In the genomic region with DNA sequence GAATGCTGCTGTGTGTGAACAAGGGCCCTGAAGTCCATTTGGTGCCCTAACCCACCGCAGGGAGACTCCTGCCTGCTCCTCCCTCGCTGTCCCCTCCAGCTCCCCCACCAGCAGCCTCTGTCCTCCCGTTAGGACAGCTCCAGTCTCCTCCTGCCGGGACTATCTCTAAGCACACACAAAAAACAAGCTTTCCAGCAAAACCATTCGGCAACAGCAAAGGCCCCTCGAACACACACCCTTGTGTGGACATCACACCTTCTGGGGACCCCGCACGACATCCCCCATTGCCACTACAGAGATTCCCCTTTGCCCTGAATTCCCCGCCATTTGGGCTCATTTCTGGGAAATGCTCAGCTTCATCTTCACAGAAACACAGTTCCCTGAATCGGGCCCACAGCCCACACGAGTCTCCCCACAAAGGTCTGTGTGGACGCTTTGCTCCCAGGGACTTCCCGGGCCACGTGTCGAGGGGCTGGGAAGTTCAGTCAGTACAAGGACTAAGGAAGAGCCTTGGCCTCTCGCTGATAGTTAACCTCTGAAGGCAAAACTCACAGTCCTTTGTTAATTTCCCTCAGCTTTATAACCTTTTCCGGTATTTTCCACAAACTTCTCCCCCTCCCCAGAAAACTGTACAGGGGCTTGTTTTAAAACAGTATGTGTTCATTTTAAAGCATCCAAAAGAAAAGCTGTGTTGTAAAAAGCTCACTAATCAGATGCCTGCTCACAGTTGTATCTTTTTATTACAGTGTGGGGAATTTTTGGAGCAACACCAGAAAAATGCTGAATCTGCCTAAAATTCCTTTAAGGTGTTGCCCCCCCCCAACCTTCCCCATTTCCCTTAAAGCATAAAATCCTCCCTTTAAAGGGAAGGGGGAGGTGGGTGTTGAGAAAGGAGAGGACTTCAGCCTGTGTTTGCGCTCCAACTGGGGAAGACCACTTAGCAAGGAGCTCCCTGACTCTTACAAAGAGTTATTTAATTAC, we compare ENCODE assay signal across 1 cellular context.
TF ChIP-seq lines count a peak whose summit lies in the region.

No MANE protein-coding gene starts in this region.

TF ChIP-seq in GM12878, 131 proteins besides CTCF, POLR2A, EP300 and RAD21:
- TF ChIP-seq, protein P1, sequence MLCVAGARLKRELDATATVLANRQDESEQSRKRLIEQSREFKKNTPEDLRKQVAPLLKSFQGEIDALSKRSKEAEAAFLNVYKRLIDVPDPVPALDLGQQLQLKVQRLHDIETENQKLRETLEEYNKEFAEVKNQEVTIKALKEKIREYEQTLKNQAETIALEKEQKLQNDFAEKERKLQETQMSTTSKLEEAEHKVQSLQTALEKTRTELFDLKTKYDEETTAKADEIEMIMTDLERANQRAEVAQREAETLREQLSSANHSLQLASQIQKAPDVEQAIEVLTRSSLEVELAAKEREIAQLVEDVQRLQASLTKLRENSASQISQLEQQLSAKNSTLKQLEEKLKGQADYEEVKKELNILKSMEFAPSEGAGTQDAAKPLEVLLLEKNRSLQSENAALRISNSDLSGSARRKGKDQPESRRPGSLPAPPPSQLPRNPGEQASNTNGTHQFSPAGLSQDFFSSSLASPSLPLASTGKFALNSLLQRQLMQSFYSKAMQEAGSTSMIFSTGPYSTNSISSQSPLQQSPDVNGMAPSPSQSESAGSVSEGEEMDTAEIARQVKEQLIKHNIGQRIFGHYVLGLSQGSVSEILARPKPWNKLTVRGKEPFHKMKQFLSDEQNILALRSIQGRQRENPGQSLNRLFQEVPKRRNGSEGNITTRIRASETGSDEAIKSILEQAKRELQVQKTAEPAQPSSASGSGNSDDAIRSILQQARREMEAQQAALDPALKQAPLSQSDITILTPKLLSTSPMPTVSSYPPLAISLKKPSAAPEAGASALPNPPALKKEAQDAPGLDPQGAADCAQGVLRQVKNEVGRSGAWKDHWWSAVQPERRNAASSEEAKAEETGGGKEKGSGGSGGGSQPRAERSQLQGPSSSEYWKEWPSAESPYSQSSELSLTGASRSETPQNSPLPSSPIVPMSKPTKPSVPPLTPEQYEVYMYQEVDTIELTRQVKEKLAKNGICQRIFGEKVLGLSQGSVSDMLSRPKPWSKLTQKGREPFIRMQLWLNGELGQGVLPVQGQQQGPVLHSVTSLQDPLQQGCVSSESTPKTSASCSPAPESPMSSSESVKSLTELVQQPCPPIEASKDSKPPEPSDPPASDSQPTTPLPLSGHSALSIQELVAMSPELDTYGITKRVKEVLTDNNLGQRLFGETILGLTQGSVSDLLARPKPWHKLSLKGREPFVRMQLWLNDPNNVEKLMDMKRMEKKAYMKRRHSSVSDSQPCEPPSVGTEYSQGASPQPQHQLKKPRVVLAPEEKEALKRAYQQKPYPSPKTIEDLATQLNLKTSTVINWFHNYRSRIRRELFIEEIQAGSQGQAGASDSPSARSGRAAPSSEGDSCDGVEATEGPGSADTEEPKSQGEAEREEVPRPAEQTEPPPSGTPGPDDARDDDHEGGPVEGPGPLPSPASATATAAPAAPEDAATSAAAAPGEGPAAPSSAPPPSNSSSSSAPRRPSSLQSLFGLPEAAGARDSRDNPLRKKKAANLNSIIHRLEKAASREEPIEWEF (IDR thresholded peaks at IDR 0.05; ENCODE audit: insufficient replicate concordance, low read depth, low read length), result no peak
- TF ChIP-seq PAX5 (IDR thresholded peaks at IDR 0.05; ENCODE audit: borderline replicate concordance, low read depth, low read length), result no peak
- no peak for TF ChIP-seq CHD1 (IDR thresholded peaks at IDR 0.05; ENCODE audit: low read depth, low read length)
- no peak for TF ChIP-seq PAX8 (IDR thresholded peaks at IDR 0.05)
- TF ChIP-seq RAD51 (IDR thresholded peaks at IDR 0.05), result 0 out of 2 replicates have a peak, but pooled peaks have one; percentile 12
- TF ChIP-seq, protein P2, sequence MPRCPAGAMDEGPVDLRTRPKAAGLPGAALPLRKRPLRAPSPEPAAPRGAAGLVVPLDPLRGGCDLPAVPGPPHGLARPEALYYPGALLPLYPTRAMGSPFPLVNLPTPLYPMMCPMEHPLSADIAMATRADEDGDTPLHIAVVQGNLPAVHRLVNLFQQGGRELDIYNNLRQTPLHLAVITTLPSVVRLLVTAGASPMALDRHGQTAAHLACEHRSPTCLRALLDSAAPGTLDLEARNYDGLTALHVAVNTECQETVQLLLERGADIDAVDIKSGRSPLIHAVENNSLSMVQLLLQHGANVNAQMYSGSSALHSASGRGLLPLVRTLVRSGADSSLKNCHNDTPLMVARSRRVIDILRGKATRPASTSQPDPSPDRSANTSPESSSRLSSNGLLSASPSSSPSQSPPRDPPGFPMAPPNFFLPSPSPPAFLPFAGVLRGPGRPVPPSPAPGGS (IDR thresholded peaks at IDR 0.05; ENCODE audit: borderline replicate concordance, insufficient read depth, low read depth, low read length, poor library complexity, severe bottlenecking), result no peak
- TF ChIP-seq NRF1 (conservative IDR thresholded peaks at IDR 0.05; ENCODE audit: low read depth, low read length), result no peak
- TF ChIP-seq IKZF1 (conservative IDR thresholded peaks at IDR 0.05), result peak; percentile 37; the same call in 1 of the 2 replicates
- no peak for TF ChIP-seq SMAD5 (IDR thresholded peaks at IDR 0.05; ENCODE audit: low read depth)
- TF ChIP-seq TARDBP (IDR thresholded peaks at IDR 0.05; ENCODE audit: borderline replicate concordance), result no peak
- no peak for TF ChIP-seq ATF7 (IDR thresholded peaks at IDR 0.05; ENCODE audit: low read depth)
- TF ChIP-seq, protein P3, sequence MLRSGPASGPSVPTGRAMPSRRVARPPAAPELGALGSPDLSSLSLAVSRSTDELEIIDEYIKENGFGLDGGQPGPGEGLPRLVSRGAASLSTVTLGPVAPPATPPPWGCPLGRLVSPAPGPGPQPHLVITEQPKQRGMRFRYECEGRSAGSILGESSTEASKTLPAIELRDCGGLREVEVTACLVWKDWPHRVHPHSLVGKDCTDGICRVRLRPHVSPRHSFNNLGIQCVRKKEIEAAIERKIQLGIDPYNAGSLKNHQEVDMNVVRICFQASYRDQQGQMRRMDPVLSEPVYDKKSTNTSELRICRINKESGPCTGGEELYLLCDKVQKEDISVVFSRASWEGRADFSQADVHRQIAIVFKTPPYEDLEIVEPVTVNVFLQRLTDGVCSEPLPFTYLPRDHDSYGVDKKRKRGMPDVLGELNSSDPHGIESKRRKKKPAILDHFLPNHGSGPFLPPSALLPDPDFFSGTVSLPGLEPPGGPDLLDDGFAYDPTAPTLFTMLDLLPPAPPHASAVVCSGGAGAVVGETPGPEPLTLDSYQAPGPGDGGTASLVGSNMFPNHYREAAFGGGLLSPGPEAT (IDR thresholded peaks at IDR 0.05; ENCODE audit: low read depth), result peak; percentile 42; the same call in 1 of the 2 replicates
- TF ChIP-seq RELA (IDR thresholded peaks at IDR 0.05; ENCODE audit: borderline replicate concordance, partially characterized antibody), result no peak
- no peak for TF ChIP-seq TBL1XR1 (IDR thresholded peaks at IDR 0.05; ENCODE audit: low read depth, low read length)
- TF ChIP-seq FOXM1 (IDR thresholded peaks at IDR 0.05; ENCODE audit: low read depth, low read length), result no peak
- TF ChIP-seq ESRRA (IDR thresholded peaks at IDR 0.05; ENCODE audit: low read length), result no peak
- TF ChIP-seq, protein P4, sequence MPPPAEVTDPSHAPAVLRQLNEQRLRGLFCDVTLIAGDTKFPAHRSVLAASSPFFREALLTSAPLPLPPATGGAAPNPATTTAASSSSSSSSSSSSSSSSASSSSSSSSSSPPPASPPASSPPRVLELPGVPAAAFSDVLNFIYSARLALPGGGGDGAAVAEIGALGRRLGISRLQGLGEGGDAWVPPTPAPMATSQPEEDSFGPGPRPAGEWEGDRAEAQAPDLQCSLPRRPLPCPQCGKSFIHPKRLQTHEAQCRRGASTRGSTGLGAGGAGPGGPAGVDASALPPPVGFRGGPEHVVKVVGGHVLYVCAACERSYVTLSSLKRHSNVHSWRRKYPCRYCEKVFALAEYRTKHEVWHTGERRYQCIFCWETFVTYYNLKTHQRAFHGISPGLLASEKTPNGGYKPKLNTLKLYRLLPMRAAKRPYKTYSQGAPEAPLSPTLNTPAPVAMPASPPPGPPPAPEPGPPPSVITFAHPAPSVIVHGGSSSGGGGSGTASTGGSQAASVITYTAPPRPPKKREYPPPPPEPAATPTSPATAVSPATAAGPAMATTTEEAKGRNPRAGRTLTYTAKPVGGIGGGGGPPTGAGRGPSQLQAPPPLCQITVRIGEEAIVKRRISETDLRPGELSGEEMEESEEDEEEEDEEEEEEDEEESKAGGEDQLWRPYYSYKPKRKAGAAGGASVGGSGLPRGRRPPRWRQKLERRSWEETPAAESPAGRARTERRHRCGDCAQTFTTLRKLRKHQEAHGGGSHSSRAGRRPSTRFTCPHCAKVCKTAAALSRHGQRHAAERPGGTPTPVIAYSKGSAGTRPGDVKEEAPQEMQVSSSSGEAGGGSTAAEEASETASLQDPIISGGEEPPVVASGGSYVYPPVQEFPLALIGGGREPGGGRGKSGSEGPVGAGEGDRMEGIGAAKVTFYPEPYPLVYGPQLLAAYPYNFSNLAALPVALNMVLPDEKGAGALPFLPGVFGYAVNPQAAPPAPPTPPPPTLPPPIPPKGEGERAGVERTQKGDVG (CRISPR knock-in tag; IDR thresholded peaks at IDR 0.05), result no peak
- peak; percentile 3; the same call in 1 of the 2 replicates for TF ChIP-seq SMC3 (IDR thresholded peaks at IDR 0.05; ENCODE audit: borderline replicate concordance, low read length)
- TF ChIP-seq, protein P5, sequence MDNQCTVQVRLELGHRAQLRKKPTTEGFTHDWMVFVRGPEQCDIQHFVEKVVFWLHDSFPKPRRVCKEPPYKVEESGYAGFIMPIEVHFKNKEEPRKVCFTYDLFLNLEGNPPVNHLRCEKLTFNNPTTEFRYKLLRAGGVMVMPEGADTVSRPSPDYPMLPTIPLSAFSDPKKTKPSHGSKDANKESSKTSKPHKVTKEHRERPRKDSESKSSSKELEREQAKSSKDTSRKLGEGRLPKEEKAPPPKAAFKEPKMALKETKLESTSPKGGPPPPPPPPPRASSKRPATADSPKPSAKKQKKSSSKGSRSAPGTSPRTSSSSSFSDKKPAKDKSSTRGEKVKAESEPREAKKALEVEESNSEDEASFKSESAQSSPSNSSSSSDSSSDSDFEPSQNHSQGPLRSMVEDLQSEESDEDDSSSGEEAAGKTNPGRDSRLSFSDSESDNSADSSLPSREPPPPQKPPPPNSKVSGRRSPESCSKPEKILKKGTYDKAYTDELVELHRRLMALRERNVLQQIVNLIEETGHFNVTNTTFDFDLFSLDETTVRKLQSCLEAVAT (IDR thresholded peaks at IDR 0.05), result 0 out of 2 replicates have a peak, but pooled peaks have one; percentile 14
- peak; percentile 69; the same call in 1 of the 2 replicates for TF ChIP-seq HDGF (IDR thresholded peaks at IDR 0.05)
- peak in 1 of 2 experiments; percentile 42; a peak in 1 of 4 replicates for TF ChIP-seq IKZF2 (IDR thresholded peaks at IDR 0.05)
